In the genomic region with DNA sequence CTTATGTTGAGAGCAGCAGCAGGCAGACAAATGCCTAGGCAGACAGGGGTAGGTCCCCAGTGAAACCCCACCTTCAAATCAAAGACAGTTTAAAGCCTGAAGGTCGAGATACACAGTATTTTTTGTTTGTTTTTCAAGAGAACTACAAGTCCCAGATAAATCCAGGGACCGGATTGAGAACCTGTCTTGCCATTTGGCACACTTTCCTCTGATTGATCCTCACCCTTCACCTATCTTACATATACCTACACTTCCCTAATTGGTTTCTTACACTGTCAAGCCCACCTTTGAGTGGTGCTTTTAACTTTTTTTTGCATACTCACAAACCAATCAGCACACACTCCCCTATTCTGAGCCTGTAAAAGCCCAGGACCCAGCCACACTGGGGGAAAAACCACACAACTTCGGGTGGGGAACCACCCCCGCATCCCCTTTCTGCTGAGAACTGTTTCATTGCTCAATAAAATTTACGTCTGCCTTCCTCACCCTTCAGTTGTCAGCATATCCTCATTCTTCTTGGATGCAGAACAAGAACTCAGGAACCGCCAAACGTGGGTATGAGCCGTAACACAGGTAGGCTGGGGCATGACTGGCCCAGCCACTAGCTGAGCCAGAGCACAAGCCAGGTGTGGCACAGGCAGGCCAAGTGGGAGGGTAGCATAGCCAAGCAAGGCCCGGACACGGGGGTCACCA, we compare ENCODE assay signal across 17 cellular contexts. TPM values are rescaled to one million over a fixed set of nuclear protein-coding genes. Genes with fewer than 3 reads are reported as not detected.
DNase-seq lines count a peak whose midpoint lies in the region; ATAC-seq, FAIRE-seq and TF ChIP-seq lines count a peak whose summit lies in the region.
"Had no signal": no experiment of that assay in that cellular context is flagged by ENCODE, and none has a peak within 500 bp of the region (broad histone marks: within the 10 kb centered on the region; RNA-seq: fewer than 3 reads in every experiment).

No MANE protein-coding gene starts in this region.

- H3K9me3 Mint-ChIP-seq in activated CD4-positive, alpha-beta T cell treated with anti-CD3 and anti-CD28 coated beads, Interleukin-2, amount 10 ng/mL, durations not matched to agents 7 days and 5 days = peaks cover 21% of the 10 kb centered on the region

- H3K27me3 Mint-ChIP-seq in T-helper 17 cell = no peaks in the 10 kb centered on the region
- H3K27me3 Mint-ChIP-seq in activated CD4-positive, alpha-beta T cell treated with anti-CD3 and anti-CD28 coated beads, Interleukin-2, amount 10 ng/mL, durations not matched to agents 7 days and 5 days = no peaks in the 10 kb centered on the region
- H3K27me3 Mint-ChIP-seq: activated CD4-positive, alpha-beta T cell treated with anti-CD3 and anti-CD28 coated beads for 36 hours had no signal

- H3K36me3 ChIP-seq in esophagus squamous epithelium (no peaks in the 10 kb centered on the region), prostate gland (no peaks in the 10 kb centered on the region), tibial artery (no peaks in the 10 kb centered on the region)

- 35 to 47% methylated on average over 6 to 7 of the region's 10 CpGs for WGBS in esophagus squamous epithelium, 2 donors
- 44% methylated on average over 10 of the region's 10 CpGs for WGBS in prostate gland

- peaks cover 2% of the 10 kb centered on the region for H3K36me3 Mint-ChIP-seq in T-helper 17 cell (ENCODE audit: low read depth)
- H3K36me3 Mint-ChIP-seq in activated CD4-positive, alpha-beta T cell treated with anti-CD3 and anti-CD28 coated beads, Interleukin-2, amount 10 ng/mL, durations not matched to agents 7 days and 5 days (ENCODE audit: low read depth) = peaks cover 37% of the 10 kb centered on the region

- H3K4me3 ChIP-seq in esophagus squamous epithelium (peak overlapping the region in 1 of 4 donors; percentile 16), prostate gland (no peak overlapping the region), tibial artery (no peak overlapping the region)

- no peak for ATAC-seq in T-helper 17 cell
- ATAC-seq: activated CD4-positive, alpha-beta T cell treated with anti-CD3 and anti-CD28 coated beads for 36 hours; activated T-cell treated with anti-CD3 and anti-CD28 coated beads, Interleukin-2, amount 50 U/mL, for 4 hours; Panc1 had no signal

- H3K27ac ChIP-seq in esophagus squamous epithelium (peak overlapping the region; percentile 67 to 81 (median 74)), prostate gland (peak overlapping the region; percentile 14 to 47), tibial artery (no peak overlapping the region)

- intact Hi-C loops in esophagus squamous epithelium (cut with DNase I) = no loop called here
- intact Hi-C loops in prostate gland (cut with DNase I) = no loop called here
- intact Hi-C loops in tibial artery (cut with DNase I; ENCODE audit: low total_unique reads) = no loop called here

- CTCF ChIA-PET in GM10248 (lab: Yijun Ruan, JAX) = no interaction called here
- CTCF ChIA-PET in activated CD4-positive, alpha-beta T cell treated with anti-CD3 and anti-CD28 coated beads, Interleukin-2, amount 10 ng/mL, durations not matched to agents 7 days and 5 days (lab: Charles Lee) = no interaction called here

- POLR2A ChIA-PET in GM10248 (lab: Yijun Ruan, JAX) = no interaction called here
- POLR2A ChIA-PET in activated CD4-positive, alpha-beta T cell treated with anti-CD3 and anti-CD28 coated beads, Interleukin-2, amount 10 ng/mL, durations not matched to agents 7 days and 5 days (lab: Charles Lee) = no interaction called here

- H3K27me3 ChIP-seq in esophagus squamous epithelium (no peaks in the 10 kb centered on the region), prostate gland (replicated peaks; ENCODE audit: insufficient read depth) (no peaks in the 10 kb centered on the region), tibial artery (no peaks in the 10 kb centered on the region)

- FAIRE-seq in GM12892 (lab: Jason Lieb, UNC) = peak; percentile 17

- TF ChIP-seq CTCF in esophagus squamous epithelium (IDR thresholded peaks at IDR 0.05) = no peak
- TF ChIP-seq CTCF in prostate gland (IDR thresholded peaks at IDR 0.05) = no peak
- no peak for TF ChIP-seq CTCF in tibial artery (IDR thresholded peaks at IDR 0.05)
- no peak for TF ChIP-seq CTCF in GM10248 (IDR thresholded peaks at IDR 0.05; ENCODE audit: control extremely low read depth, extremely low read depth, low read depth, missing control alignments)

- DNase-seq in GM12892 (ENCODE audit: insufficient read length) = no peak
- no peak for DNase-seq in T-helper 17 cell
- DNase-seq in esophagus squamous epithelium (lab: John Stamatoyannopoulos, UW) = no peak
- peak; percentile 77 for DNase-seq in prostate gland (ENCODE audit: low spot score)
- DNase-seq in tibial artery = no peak
- no peak for DNase-seq in GM10248 (ENCODE audit: extremely low spot score)
- DNase-seq in activated CD4-positive, alpha-beta T cell treated with anti-CD3 and anti-CD28 coated beads, Interleukin-2, amount 10 ng/mL, durations not matched to agents 7 days and 5 days = no peak
- no peak for DNase-seq in NCI-H2107 treated with DMSO at 0.1 percent for 48 hours (lab: John Stamatoyannopoulos, UW; ENCODE audit: unreplicated experiment)
- DNase-seq: activated CD4-positive, alpha-beta T cell treated with anti-CD3 and anti-CD28 coated beads for 36 hours; activated T-cell treated with anti-CD3 and anti-CD28 coated beads, Interleukin-2, amount 50 U/mL, for 4 hours; AML-193; DND-41; foreskin fibroblast; NCI-H1436 treated with DMSO at 0.1 percent for 48 hours; posterior cingulate gyrus had no signal

- peaks cover 26% of the 10 kb centered on the region for H3K4me1 Mint-ChIP-seq in T-helper 17 cell
- H3K4me1 Mint-ChIP-seq in activated CD4-positive, alpha-beta T cell treated with anti-CD3 and anti-CD28 coated beads, Interleukin-2, amount 10 ng/mL, durations not matched to agents 7 days and 5 days = peaks cover 26% of the 10 kb centered on the region

- peak overlapping the region; percentile 11 for H3K27ac Mint-ChIP-seq in T-helper 17 cell
- H3K27ac Mint-ChIP-seq in activated CD4-positive, alpha-beta T cell treated with anti-CD3 and anti-CD28 coated beads, Interleukin-2, amount 10 ng/mL, durations not matched to agents 7 days and 5 days = no peak overlapping the region

- H3K4me1 ChIP-seq in esophagus squamous epithelium (peaks cover 13 to 90% (median 42%) of the 10 kb centered on the region in 3 donors), prostate gland (replicated peaks) (peaks cover 6% of the 10 kb centered on the region), tibial artery (peaks cover 0 to 82% (median 27%) of the 10 kb centered on the region in 4 donors)

- H3K9me3 ChIP-seq in T-helper 17 cell (ENCODE audit: control insufficient read depth, low read length, poor library complexity, severe bottlenecking) (peaks cover 5% of the 10 kb centered on the region), esophagus squamous epithelium (peaks cover 0 to 5% (median 3%) of the 10 kb centered on the region in 3 donors), prostate gland (no peaks in the 10 kb centered on the region), tibial artery (peaks cover 0 to 6% (median 0%) of the 10 kb centered on the region in 3 donors)

- H3K4me3 Mint-ChIP-seq in T-helper 17 cell = no peak overlapping the region
- H3K4me3 Mint-ChIP-seq in activated CD4-positive, alpha-beta T cell treated with anti-CD3 and anti-CD28 coated beads, Interleukin-2, amount 10 ng/mL, durations not matched to agents 7 days and 5 days = no peak overlapping the region
- H3K4me3 Mint-ChIP-seq: activated CD4-positive, alpha-beta T cell treated with anti-CD3 and anti-CD28 coated beads for 36 hours; activated T-cell treated with anti-CD3 and anti-CD28 coated beads, Interleukin-2, amount 50 U/mL, for 4 hours; mesothelial cell of epicardium had no signal

- TF ChIP-seq POLR2A in GM12892 (IDR thresholded peaks at IDR 0.05; ENCODE audit: low read depth, low read length) (no peak), esophagus squamous epithelium (IDR thresholded peaks at IDR 0.05) (no peak), prostate gland (IDR thresholded peaks at IDR 0.05) (peak; percentile 27)

RNA-seq across cellular contexts. Expression of gene DICER1, which starts 11.1 kb away (rescaled TPM):
- 21.2 TPM for polyA plus RNA-seq in GM12892 (2012; ENCODE audit: missing spikeins)
- 10 to 100 TPM; 44.0 to 54.9 TPM for total RNA-seq in T-helper 17 cell
- total RNA-seq in esophagus squamous epithelium = 10 to 100 TPM; 39.4 to 79.7 (median 55.7) TPM
- total RNA-seq in prostate gland = 10 to 100 TPM; 25.4 to 86.3 TPM
- 10 to 100 TPM; 54.4 to 63.6 TPM for total RNA-seq in activated CD4-positive, alpha-beta T cell treated with anti-CD3 and anti-CD28 coated beads, Interleukin-2, amount 10 ng/mL, durations not matched to agents 7 days and 5 days

Comparison
In these comparisons a context has a peak if more than half of its experiments do, and no peak if none do; other contexts are left out.
1. H3K27ac ChIP-seq: peak in esophagus squamous epithelium (4 of 4) and prostate gland (2 of 2); none in tibial artery (0 of 2).